23 cellular contexts compared by ENCODE assay signal in the genomic region with DNA sequence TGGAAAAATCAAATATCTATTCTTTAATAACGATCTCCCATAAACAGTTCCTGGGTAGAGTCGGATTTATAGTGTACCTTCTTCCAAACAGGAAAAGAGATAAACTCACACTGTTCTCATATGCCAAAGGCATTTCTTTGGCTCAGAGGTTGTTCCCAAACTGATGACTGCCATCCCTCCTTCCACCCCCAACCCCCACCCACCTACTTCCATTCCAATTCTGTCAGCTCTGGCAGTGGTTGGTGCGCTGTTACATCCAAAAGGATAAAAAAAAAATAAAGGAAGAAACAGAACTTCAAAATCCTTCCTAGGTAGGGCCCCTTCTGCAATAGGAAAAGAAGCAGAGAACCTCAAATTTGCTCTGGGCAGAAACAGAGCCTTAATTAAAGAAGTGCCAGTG.
A peak's percentile ranks its signal among the peaks of the same experiment; 100 is the strongest.
DNase-seq lines count a peak whose midpoint lies in the region; ATAC-seq and TF ChIP-seq lines count a peak whose summit lies in the region.
"Had no signal": no experiment of that assay in that cellular context is flagged by ENCODE, and none has a peak within 500 bp of the region (broad histone marks: within the 10 kb centered on the region; RNA-seq: fewer than 3 reads in every experiment).

No MANE protein-coding gene starts in this region.

- H3K79me2 ChIP-seq in MM.1S (ENCODE audit: low read length), result no peaks in the 10 kb centered on the region

- H3K9ac ChIP-seq in MM.1S (ENCODE audit: low read length), result peak overlapping the region; percentile 28; the same call in 1 of the 2 replicates
- H3K9ac ChIP-seq: BLaER1 had no signal

- no peaks in the 10 kb centered on the region for H3K9me3 ChIP-seq in MM.1S (replicated peaks; ENCODE audit: insufficient read depth, low read length)
- H3K9me3 ChIP-seq in prostate gland, result no peaks in the 10 kb centered on the region
- H3K9me3 ChIP-seq: A549, BE2C had no signal

- H3K4me3 ChIP-seq in MM.1S (ENCODE audit: low read length) (no peak overlapping the region), prostate gland (no peak overlapping the region)
- H3K4me3 ChIP-seq: A549, BLaER1, GM12878 had no signal

- intact Hi-C loops in prostate gland (cut with DNase I), result no loop called here

- DNase-seq in Ammon's horn (ENCODE audit: low spot score) (peak; percentile 7), MM.1S (no peak), putamen (ENCODE audit: low spot score) (peak; percentile 65), prostate gland (ENCODE audit: low spot score) (no peak)
- DNase-seq: AML-193; BE2C; C1 segment of cervical spinal cord; CD4-positive, alpha-beta memory T cell; CD4-positive, CD25-positive, alpha-beta regulatory T cell; CD8-positive, alpha-beta memory T cell; COR-L47; DMS 273 treated with DMSO at 0.1 percent for 48 hours; DMS153; DMS53; DMS79; DND-41; EL; GDM1 had no signal

- H2AFZ ChIP-seq in MM.1S (ENCODE audit: low read length), result no peak overlapping the region

- peaks cover 17% of the 10 kb centered on the region for H3F3A ChIP-seq in MM.1S (ENCODE audit: insufficient read depth, low read length)

- no peak for ATAC-seq in GM18511 (IDR thresholded peaks at IDR 0.05; ENCODE audit: unreplicated experiment)
- ATAC-seq: A549 had no signal

- peak overlapping the region; percentile 65 for H3K27ac ChIP-seq in MM.1S (ENCODE audit: low read length)
- no peak overlapping the region for H3K27ac ChIP-seq in prostate gland
- H3K27ac ChIP-seq: 22Rv1, A549, BLaER1 had no signal

- TF ChIP-seq CTCF in MM.1S (IDR thresholded peaks at IDR 0.05; ENCODE audit: low read length) (no peak), prostate gland (IDR thresholded peaks at IDR 0.05) (no peak)

- no peaks in the 10 kb centered on the region for H4K20me1 ChIP-seq in MM.1S (ENCODE audit: insufficient read depth, low read length)
- H4K20me1 ChIP-seq: BLaER1 had no signal

- H3K4me1 ChIP-seq in MM.1S (ENCODE audit: low read length) (peaks cover 26% of the 10 kb centered on the region), prostate gland (replicated peaks) (no peaks in the 10 kb centered on the region)
- H3K4me1 ChIP-seq: A549, BE2C, BLaER1 had no signal

- H3K36me3 ChIP-seq in MM.1S (replicated peaks; ENCODE audit: insufficient read depth, low read length) (no peaks in the 10 kb centered on the region), prostate gland (no peaks in the 10 kb centered on the region)
- H3K36me3 ChIP-seq: BE2C, BLaER1 had no signal

- H3K27me3 ChIP-seq in MM.1S (replicated peaks; ENCODE audit: insufficient read depth, low read length), result no peaks in the 10 kb centered on the region
- no peaks in the 10 kb centered on the region for H3K27me3 ChIP-seq in prostate gland (replicated peaks; ENCODE audit: insufficient read depth)
- H3K27me3 ChIP-seq: BE2C, BLaER1 had no signal

- no peaks in the 10 kb centered on the region for H3K9me2 ChIP-seq in MM.1S (replicated peaks; ENCODE audit: insufficient read depth, low read length)

- H3K4me2 ChIP-seq in MM.1S (ENCODE audit: low read depth, low read length), result peak overlapping the region; percentile 16; the same call in 1 of the 2 replicates
- H3K4me2 ChIP-seq: A549, BLaER1 had no signal

- TF ChIP-seq POLR2A in prostate gland (IDR thresholded peaks at IDR 0.05), result no peak

- 52% methylated on average over 3 of the region's 3 CpGs for WGBS in prostate gland

Comparison
In these comparisons a context has a peak if more than half of its experiments do, and no peak if none do; other contexts are left out.
1. DNase-seq: peak in Ammon's horn (single experiment) and putamen (single experiment); none in MM.1S (single experiment) and prostate gland (single experiment).